Comparison of ENCODE assay signal across 1 cellular context in the genomic region with DNA sequence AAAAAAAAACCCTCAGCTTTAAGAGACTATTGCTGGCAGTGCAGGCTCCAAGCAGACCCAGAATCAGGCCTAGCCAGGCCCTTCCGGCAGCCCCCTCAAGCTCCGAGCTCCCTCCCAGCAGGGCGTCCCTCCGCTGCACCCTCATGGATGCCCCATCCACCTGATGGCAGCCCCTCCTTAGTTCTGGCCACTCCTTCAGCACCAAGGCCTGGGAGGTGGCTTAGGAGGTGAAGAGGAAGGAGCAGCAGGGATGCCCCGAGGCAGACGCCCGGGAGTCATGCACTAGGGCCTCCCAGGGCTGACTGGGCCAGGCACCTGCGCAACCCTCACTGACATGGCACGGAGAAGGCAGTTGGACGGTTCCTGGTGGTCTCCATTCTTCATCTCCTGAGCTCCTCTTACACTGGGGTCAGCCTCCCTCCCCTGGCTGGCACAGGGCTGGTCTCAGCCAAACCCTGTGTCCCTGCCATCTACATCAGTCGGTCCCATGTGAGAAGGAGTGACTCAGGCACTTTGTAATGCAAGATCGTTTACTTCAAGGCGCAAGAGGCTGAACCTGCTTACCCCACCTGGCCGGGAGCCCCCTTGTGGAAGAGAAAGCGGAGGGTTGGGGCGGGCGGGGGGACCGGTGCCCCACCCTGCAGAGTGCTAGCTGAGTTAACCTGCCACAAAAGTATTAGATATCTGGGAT.
A peak's percentile ranks its signal among the peaks of the same experiment; 100 is the strongest.
TF ChIP-seq lines count a peak whose summit lies in the region.

No MANE protein-coding gene starts in this region.

TF ChIP-seq in HepG2, 621 proteins besides CTCF, POLR2A, EP300 and RAD21 (continued from another document and continues in another):
- no peak for TF ChIP-seq ZBTB40 (IDR thresholded peaks at IDR 0.05)
- TF ChIP-seq ZBTB40 (CRISPR knock-in tag; IDR thresholded peaks at IDR 0.05), result no peak
- TF ChIP-seq, protein P1, sequence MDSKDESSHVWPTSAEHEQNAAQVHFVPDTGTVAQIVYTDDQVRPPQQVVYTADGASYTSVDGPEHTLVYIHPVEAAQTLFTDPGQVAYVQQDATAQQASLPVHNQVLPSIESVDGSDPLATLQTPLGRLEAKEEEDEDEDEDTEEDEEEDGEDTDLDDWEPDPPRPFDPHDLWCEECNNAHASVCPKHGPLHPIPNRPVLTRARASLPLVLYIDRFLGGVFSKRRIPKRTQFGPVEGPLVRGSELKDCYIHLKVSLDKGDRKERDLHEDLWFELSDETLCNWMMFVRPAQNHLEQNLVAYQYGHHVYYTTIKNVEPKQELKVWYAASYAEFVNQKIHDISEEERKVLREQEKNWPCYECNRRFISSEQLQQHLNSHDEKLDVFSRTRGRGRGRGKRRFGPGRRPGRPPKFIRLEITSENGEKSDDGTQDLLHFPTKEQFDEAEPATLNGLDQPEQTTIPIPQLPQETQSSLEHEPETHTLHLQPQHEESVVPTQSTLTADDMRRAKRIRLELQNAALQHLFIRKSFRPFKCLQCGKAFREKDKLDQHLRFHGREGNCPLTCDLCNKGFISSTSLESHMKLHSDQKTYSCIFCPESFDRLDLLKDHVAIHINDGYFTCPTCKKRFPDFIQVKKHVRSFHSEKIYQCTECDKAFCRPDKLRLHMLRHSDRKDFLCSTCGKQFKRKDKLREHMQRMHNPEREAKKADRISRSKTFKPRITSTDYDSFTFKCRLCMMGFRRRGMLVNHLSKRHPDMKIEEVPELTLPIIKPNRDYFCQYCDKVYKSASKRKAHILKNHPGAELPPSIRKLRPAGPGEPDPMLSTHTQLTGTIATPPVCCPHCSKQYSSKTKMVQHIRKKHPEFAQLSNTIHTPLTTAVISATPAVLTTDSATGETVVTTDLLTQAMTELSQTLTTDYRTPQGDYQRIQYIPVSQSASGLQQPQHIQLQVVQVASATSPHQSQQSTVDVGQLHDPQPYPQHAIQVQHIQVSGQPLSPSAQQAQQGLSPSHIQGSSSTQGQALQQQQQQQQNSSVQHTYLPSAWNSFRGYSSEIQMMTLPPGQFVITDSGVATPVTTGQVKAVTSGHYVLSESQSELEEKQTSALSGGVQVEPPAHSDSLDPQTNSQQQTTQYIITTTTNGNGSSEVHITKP (CRISPR knock-in tag; IDR thresholded peaks at IDR 0.05; ENCODE audit: low read depth), result no peak
- TF ChIP-seq, protein P2, sequence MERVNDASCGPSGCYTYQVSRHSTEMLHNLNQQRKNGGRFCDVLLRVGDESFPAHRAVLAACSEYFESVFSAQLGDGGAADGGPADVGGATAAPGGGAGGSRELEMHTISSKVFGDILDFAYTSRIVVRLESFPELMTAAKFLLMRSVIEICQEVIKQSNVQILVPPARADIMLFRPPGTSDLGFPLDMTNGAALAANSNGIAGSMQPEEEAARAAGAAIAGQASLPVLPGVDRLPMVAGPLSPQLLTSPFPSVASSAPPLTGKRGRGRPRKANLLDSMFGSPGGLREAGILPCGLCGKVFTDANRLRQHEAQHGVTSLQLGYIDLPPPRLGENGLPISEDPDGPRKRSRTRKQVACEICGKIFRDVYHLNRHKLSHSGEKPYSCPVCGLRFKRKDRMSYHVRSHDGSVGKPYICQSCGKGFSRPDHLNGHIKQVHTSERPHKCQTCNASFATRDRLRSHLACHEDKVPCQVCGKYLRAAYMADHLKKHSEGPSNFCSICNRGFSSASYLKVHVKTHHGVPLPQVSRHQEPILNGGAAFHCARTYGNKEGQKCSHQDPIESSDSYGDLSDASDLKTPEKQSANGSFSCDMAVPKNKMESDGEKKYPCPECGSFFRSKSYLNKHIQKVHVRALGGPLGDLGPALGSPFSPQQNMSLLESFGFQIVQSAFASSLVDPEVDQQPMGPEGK (CRISPR knock-in tag; IDR thresholded peaks at IDR 0.05), result peak; percentile 71
- no peak for TF ChIP-seq ZC3H4 (CRISPR knock-in tag; IDR thresholded peaks at IDR 0.05; ENCODE audit: borderline replicate concordance)
- TF ChIP-seq, protein P3, sequence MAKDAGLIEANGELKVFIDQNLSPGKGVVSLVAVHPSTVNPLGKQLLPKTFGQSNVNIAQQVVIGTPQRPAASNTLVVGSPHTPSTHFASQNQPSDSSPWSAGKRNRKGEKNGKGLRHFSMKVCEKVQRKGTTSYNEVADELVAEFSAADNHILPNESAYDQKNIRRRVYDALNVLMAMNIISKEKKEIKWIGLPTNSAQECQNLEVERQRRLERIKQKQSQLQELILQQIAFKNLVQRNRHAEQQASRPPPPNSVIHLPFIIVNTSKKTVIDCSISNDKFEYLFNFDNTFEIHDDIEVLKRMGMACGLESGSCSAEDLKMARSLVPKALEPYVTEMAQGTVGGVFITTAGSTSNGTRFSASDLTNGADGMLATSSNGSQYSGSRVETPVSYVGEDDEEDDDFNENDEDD (CRISPR knock-in tag; IDR thresholded peaks at IDR 0.05; ENCODE audit: borderline replicate concordance), result no peak
- no peak for TF ChIP-seq ZNF136 (CRISPR knock-in tag; IDR thresholded peaks at IDR 0.05; ENCODE audit: low read depth)
- no peak for TF ChIP-seq ZNF17 (CRISPR knock-in tag; IDR thresholded peaks at IDR 0.05)
- TF ChIP-seq ZNF790 (CRISPR knock-in tag; IDR thresholded peaks at IDR 0.05; ENCODE audit: borderline replicate concordance), result no peak
- TF ChIP-seq AGO2 (optimal IDR thresholded peaks at IDR 0.05; ENCODE audit: low read depth, low read length), result peak; percentile 10
- no peak for TF ChIP-seq ZNF878 (CRISPR knock-in tag; IDR thresholded peaks at IDR 0.05)
- 0 out of 2 replicates have a peak, but pooled peaks have one; percentile 20 for TF ChIP-seq POLR2AphosphoS5 (IDR thresholded peaks at IDR 0.05; ENCODE audit: low read depth, low read length)
- TF ChIP-seq, protein P4, sequence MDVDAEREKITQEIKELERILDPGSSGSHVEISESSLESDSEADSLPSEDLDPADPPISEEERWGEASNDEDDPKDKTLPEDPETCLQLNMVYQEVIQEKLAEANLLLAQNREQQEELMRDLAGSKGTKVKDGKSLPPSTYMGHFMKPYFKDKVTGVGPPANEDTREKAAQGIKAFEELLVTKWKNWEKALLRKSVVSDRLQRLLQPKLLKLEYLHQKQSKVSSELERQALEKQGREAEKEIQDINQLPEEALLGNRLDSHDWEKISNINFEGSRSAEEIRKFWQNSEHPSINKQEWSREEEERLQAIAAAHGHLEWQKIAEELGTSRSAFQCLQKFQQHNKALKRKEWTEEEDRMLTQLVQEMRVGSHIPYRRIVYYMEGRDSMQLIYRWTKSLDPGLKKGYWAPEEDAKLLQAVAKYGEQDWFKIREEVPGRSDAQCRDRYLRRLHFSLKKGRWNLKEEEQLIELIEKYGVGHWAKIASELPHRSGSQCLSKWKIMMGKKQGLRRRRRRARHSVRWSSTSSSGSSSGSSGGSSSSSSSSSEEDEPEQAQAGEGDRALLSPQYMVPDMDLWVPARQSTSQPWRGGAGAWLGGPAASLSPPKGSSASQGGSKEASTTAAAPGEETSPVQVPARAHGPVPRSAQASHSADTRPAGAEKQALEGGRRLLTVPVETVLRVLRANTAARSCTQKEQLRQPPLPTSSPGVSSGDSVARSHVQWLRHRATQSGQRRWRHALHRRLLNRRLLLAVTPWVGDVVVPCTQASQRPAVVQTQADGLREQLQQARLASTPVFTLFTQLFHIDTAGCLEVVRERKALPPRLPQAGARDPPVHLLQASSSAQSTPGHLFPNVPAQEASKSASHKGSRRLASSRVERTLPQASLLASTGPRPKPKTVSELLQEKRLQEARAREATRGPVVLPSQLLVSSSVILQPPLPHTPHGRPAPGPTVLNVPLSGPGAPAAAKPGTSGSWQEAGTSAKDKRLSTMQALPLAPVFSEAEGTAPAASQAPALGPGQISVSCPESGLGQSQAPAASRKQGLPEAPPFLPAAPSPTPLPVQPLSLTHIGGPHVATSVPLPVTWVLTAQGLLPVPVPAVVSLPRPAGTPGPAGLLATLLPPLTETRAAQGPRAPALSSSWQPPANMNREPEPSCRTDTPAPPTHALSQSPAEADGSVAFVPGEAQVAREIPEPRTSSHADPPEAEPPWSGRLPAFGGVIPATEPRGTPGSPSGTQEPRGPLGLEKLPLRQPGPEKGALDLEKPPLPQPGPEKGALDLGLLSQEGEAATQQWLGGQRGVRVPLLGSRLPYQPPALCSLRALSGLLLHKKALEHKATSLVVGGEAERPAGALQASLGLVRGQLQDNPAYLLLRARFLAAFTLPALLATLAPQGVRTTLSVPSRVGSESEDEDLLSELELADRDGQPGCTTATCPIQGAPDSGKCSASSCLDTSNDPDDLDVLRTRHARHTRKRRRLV (CRISPR knock-in tag; IDR thresholded peaks at IDR 0.05), result 0 out of 2 replicates have a peak, but pooled peaks have one; percentile 10
- 0 out of 2 replicates have a peak, but pooled peaks have one; percentile 7 for TF ChIP-seq MED1 (CRISPR knock-in tag; IDR thresholded peaks at IDR 0.05)
- 0 out of 2 replicates have a peak, but pooled peaks have one; percentile 8 for TF ChIP-seq ZNF704 (CRISPR knock-in tag; IDR thresholded peaks at IDR 0.05; ENCODE audit: borderline replicate concordance)
